ENCODE assay signal across 8 cellular contexts in the genomic region with DNA sequence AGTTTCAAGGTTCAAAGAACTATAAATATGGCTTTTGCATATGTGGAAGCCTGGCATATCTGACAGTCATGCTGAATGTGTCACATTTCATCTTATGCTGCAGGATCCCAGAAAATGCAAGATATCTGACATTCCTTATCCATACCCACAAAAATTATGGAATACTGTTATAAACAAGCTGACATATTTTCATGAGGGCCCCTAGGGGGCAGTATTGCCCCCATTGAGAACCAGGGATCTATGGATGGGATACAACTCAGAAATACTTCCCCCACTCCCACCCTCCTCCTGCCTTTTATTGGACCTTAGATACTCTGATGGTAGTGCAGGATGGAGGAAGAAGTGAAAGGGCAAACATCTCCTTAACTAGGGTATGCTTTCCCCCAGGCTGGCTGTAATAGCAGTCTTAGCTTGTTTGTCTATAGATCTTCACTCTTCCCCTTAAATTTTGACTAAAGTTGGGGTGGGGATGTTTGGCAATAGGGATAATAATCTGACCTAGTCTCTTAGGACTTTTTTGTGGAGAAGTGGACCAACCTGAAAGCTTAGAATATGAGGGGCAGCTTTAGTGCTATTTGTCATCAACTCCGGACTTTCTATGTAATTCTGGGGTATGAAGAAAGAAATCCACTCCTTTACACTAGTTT. TPM values are rescaled to one million over a fixed set of nuclear protein-coding genes. Genes with fewer than 3 reads are reported as not detected.
DNase-seq lines count a peak whose midpoint lies in the region; ATAC-seq and TF ChIP-seq lines count a peak whose summit lies in the region.

No MANE protein-coding gene starts in this region.

- intact Hi-C loops in left cardiac atrium (cut with DNase I) (loop anchor here (5.0 to 10.0 kb wide), 4 partner anchors 99 to 374 kb away; partner anchors contain the start of gene BET1 (in 1 of the 2)), thyroid gland (cut with DNase I) (no loop called here)

- DNase-seq in DMS53 (lab: John Stamatoyannopoulos, UW) (peak; percentile 76), SW480 (ENCODE audit: low spot score) (peak; percentile 45), left cardiac atrium (peak; percentile 26), thyroid gland (no peak)
- no peak for DNase-seq in stimulated activated naive CD4-positive, alpha-beta T cell treated with Interleukin-2 at 50 U/mL for 16 hours (lab: John Stamatoyannopoulos, UW)

- ATAC-seq in HG03432 (IDR thresholded peaks at IDR 0.05; ENCODE audit: unreplicated experiment) (peak; percentile 53), left cardiac atrium (peak; percentile 38 to 48), HG03280 (IDR thresholded peaks at IDR 0.05; ENCODE audit: unreplicated experiment) (no peak), HG03460 (IDR thresholded peaks at IDR 0.05; ENCODE audit: unreplicated experiment) (no peak)

- no peaks in the 10 kb centered on the region for H3K4me1 ChIP-seq in thyroid gland

- peak; percentile 23 to 56 (median 30) for TF ChIP-seq CTCF in thyroid gland (IDR thresholded peaks at IDR 0.05)

- WGBS in thyroid gland, 2 donors, result 92 to 94% methylated on average over 1 of the region's 1 CpG

- H3K27ac ChIP-seq in thyroid gland, result no peak overlapping the region

- H3K9me3 ChIP-seq in thyroid gland, result no peaks in the 10 kb centered on the region

- H3K4me3 ChIP-seq in thyroid gland (replicated peaks in 1 of 3), result no peak overlapping the region

- no peaks in the 10 kb centered on the region for H3K36me3 ChIP-seq in thyroid gland

- H3K27me3 ChIP-seq in thyroid gland, result no peaks in the 10 kb centered on the region

- no peak for TF ChIP-seq POLR2A in thyroid gland (IDR thresholded peaks at IDR 0.05)

RNA-seq across cellular contexts. Expression of gene GNGT1, which starts 3.5 kb away (rescaled TPM):
- total RNA-seq in left cardiac atrium (not detected), thyroid gland (not detected)

RNA-seq across cellular contexts. Expression of gene TFPI2, which starts 12.3 kb away (rescaled TPM):
- 1 to 10 TPM; 1.1 to 3.6 TPM for total RNA-seq in left cardiac atrium
- 1 to 10 TPM in 1 of 4 donors, under 1 TPM in 1, not detected in 2; 0.56 to 3.2 TPM for total RNA-seq in thyroid gland

RNA-seq across cellular contexts. Expression of gene GNG11, which starts 18.6 kb away (rescaled TPM):
- total RNA-seq in left cardiac atrium, result 10 to 100 TPM; 19.8 to 25.2 TPM
- 10 to 100 TPM; 10.7 to 43.4 (median 26.3) TPM for total RNA-seq in thyroid gland

Comparison
In these comparisons a context has a peak if more than half of its experiments do, and no peak if none do; other contexts are left out.
1. DNase-seq: peak in DMS53 (single experiment), SW480 (single experiment) and left cardiac atrium (single experiment); none in thyroid gland (0 of 2) and stimulated activated naive CD4-positive, alpha-beta T cell treated with Interleukin-2 at 50 U/mL for 16 hours (single experiment).
2. ATAC-seq: peak in HG03432 (single experiment) and left cardiac atrium (2 of 2); none in HG03280 (single experiment) and HG03460 (single experiment).